9 cellular contexts compared by ENCODE assay signal in the genomic region with DNA sequence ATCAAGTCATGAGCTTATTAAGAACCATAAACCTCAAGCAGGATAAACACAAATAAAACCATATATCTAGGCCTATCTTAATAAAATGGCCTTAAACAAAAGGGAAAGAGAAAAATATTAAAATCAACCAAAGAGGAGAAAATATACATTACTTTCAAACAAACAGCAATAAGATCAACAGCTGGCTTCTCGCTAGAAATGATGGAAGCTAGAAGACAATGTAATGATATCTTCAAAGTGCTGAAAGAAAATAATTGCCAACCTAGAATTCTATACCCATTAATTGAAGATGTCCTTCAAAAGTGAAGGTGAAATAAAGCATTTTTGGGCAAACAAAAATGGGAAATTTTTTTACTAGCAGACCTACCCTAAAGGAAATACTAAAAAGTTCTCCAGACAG.
"Had no signal": no experiment of that assay in that cellular context is flagged by ENCODE, and none has a peak within 500 bp of the region (broad histone marks: within the 10 kb centered on the region; RNA-seq: fewer than 3 reads in every experiment).

No MANE protein-coding gene starts in this region.

- H3K4me3 ChIP-seq: GM23248, GM23338, HAP-1 had no signal

- H3K4me1 ChIP-seq: HAP-1 had no signal

- ATAC-seq: GM23338, HCT116 had no signal

- H3K27ac Mint-ChIP-seq: GM23338, H9, HFFc6 had no signal

- H3K36me3 ChIP-seq: HAP-1 had no signal

- H3K4me1 Mint-ChIP-seq: GM23338, H9 had no signal

- H3K9me3 ChIP-seq: HAP-1 had no signal

- H3K27ac ChIP-seq: GM23248 had no signal

- H3K4me3 Mint-ChIP-seq: GM23338, H9, HFFc6 had no signal

- DNase-seq: GM23248, GOT3, H7, H9, HCEC 1CT, HFFc6 had no signal

- H3K9me3 Mint-ChIP-seq: GM23338, H9, HFFc6 had no signal
